In the genomic region with DNA sequence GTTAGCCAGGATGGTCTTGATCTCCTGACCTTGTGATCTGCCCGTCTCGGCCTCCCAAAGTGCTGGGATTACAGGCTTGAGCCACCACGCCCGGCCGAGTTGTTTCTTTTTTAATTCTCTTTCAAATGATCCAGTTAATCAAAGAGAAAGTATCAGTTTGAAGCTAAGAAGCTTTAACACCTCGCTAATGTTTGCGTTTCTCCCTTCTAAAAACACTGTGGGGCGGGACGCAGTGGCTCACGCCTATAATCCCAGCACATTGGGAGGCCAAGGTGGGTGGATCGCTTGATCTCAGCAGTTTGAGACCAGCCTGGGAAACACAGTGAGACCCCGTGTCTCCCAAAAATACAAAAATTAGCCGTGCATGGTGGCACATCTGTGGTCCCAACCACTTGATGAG, we compare ENCODE assay signal across 1 cellular context. TPM values are rescaled to one million over a fixed set of nuclear protein-coding genes. Genes with fewer than 3 reads are reported as not detected.
"Had no signal": no experiment of that assay in that cellular context is flagged by ENCODE, and none has a peak within 500 bp of the region (broad histone marks: within the 10 kb centered on the region; RNA-seq: fewer than 3 reads in every experiment).

No MANE protein-coding gene starts in this region.

RNA-seq across cellular contexts. Expression of a gene that starts 7.8 kb away (rescaled TPM):
- total RNA-seq: ascending aorta had no signal
